In genomic region chr18:23133860-23134779, GRCh38 we compare ENCODE assay signal across 1 cellular context.
A peak's percentile ranks its signal among the peaks of the same experiment; 100 is the strongest.
TF ChIP-seq lines count a peak whose summit lies in the region.

No MANE protein-coding gene starts in this region.

TF ChIP-seq in HEK293, 187 proteins besides CTCF, POLR2A, EP300 and RAD21 (continued from another document and continues in another):
- no peak for TF ChIP-seq ZNF341 (tag by site-specific recombination; IDR thresholded peaks at IDR 0.05; ENCODE audit: low read depth)
- TF ChIP-seq TCF7L2 (IDR thresholded peaks at IDR 0.05; ENCODE audit: borderline replicate concordance, low read depth, low read length) = no peak
- no peak for TF ChIP-seq ZNF777 (tag by site-specific recombination; IDR thresholded peaks at IDR 0.05; ENCODE audit: borderline replicate concordance)
- TF ChIP-seq ZBTB48 (tag by site-specific recombination; IDR thresholded peaks at IDR 0.05) = no peak
- TF ChIP-seq ZNF391 (tag by site-specific recombination; IDR thresholded peaks at IDR 0.05; ENCODE audit: borderline replicate concordance, low read depth) = no peak
- TF ChIP-seq, protein P1, sequence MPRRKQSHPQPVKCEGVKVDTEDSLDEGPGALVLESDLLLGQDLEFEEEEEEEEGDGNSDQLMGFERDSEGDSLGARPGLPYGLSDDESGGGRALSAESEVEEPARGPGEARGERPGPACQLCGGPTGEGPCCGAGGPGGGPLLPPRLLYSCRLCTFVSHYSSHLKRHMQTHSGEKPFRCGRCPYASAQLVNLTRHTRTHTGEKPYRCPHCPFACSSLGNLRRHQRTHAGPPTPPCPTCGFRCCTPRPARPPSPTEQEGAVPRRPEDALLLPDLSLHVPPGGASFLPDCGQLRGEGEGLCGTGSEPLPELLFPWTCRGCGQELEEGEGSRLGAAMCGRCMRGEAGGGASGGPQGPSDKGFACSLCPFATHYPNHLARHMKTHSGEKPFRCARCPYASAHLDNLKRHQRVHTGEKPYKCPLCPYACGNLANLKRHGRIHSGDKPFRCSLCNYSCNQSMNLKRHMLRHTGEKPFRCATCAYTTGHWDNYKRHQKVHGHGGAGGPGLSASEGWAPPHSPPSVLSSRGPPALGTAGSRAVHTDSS (tag by site-specific recombination; IDR thresholded peaks at IDR 0.05) = no peak
- no peak for TF ChIP-seq ZNF560 (tag by site-specific recombination; IDR thresholded peaks at IDR 0.05; ENCODE audit: borderline replicate concordance)
- no peak for TF ChIP-seq ZNF10 (tag by site-specific recombination; IDR thresholded peaks at IDR 0.05)
- no peak for TF ChIP-seq ZNF548 (tag by site-specific recombination; IDR thresholded peaks at IDR 0.05)
- TF ChIP-seq ZNF350 (tag by site-specific recombination; IDR thresholded peaks at IDR 0.05) = peak; percentile 83
- TF ChIP-seq ZNF324 (tag by site-specific recombination; IDR thresholded peaks at IDR 0.05) = no peak
- no peak for TF ChIP-seq ZNF555 (tag by site-specific recombination; conservative IDR thresholded peaks at IDR 0.05)
- no peak for TF ChIP-seq IKZF3 (tag by site-specific recombination; IDR thresholded peaks at IDR 0.05)
- TF ChIP-seq, protein P2, sequence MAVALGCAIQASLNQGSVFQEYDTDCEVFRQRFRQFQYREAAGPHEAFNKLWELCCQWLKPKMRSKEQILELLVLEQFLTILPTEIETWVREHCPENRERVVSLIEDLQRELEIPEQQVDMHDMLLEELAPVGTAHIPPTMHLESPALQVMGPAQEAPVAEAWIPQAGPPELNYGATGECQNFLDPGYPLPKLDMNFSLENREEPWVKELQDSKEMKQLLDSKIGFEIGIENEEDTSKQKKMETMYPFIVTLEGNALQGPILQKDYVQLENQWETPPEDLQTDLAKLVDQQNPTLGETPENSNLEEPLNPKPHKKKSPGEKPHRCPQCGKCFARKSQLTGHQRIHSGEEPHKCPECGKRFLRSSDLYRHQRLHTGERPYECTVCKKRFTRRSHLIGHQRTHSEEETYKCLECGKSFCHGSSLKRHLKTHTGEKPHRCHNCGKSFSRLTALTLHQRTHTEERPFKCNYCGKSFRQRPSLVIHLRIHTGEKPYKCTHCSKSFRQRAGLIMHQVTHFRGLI (tag by site-specific recombination; IDR thresholded peaks at IDR 0.05) = no peak
- no peak for TF ChIP-seq PBX3 (CRISPR knock-in tag; IDR thresholded peaks at IDR 0.05)
- no peak for TF ChIP-seq OVOL3 (tag by site-specific recombination; IDR thresholded peaks at IDR 0.05)
- TF ChIP-seq BCL11A (tag by site-specific recombination; IDR thresholded peaks at IDR 0.05; ENCODE audit: low read depth) = no peak
- TF ChIP-seq ZNF621 (tag by site-specific recombination; IDR thresholded peaks at IDR 0.05) = no peak
- TF ChIP-seq ZNF660 (tag by site-specific recombination; IDR thresholded peaks at IDR 0.05) = no peak
- no peak for TF ChIP-seq ZNF211 (tag by site-specific recombination; IDR thresholded peaks at IDR 0.05; ENCODE audit: low read depth)
- no peak for TF ChIP-seq ZNF677 (tag by site-specific recombination; IDR thresholded peaks at IDR 0.05)
- TF ChIP-seq ZNF549 (tag by site-specific recombination; IDR thresholded peaks at IDR 0.05) = no peak
- peak; percentile 95 for TF ChIP-seq PRDM10 (tag by site-specific recombination; IDR thresholded peaks at IDR 0.05)
- 0 out of 2 replicates have a peak, but pooled peaks have one; percentile 14 for TF ChIP-seq ZNF561 (tag by site-specific recombination; IDR thresholded peaks at IDR 0.05; ENCODE audit: borderline replicate concordance)
- TF ChIP-seq ZSCAN5A (tag by site-specific recombination; IDR thresholded peaks at IDR 0.05) = no peak
- no peak for TF ChIP-seq ZNF239 (tag by site-specific recombination; IDR thresholded peaks at IDR 0.05)
- TF ChIP-seq ZBTB26 (tag by site-specific recombination; optimal IDR thresholded peaks at IDR 0.05) = no peak
- TF ChIP-seq ZNF394 (tag by site-specific recombination; IDR thresholded peaks at IDR 0.05; ENCODE audit: borderline replicate concordance) = no peak
- no peak for TF ChIP-seq ZNF501 (tag by site-specific recombination; IDR thresholded peaks at IDR 0.05)
- no peak for TF ChIP-seq ZSCAN23 (tag by site-specific recombination; IDR thresholded peaks at IDR 0.05)
- peak; percentile 32; the same call in 1 of the 2 replicates for TF ChIP-seq SP2 (tag by site-specific recombination; IDR thresholded peaks at IDR 0.05)
- no peak; the same call in 1 of the 2 replicates for TF ChIP-seq ZEB2 (tag by site-specific recombination; IDR thresholded peaks at IDR 0.05)
- no peak for TF ChIP-seq ZNF311 (tag by site-specific recombination; IDR thresholded peaks at IDR 0.05; ENCODE audit: borderline replicate concordance)
- TF ChIP-seq KLF1 (tag by site-specific recombination; IDR thresholded peaks at IDR 0.05) = peak; percentile 89
- TF ChIP-seq ZFP41 (tag by site-specific recombination; IDR thresholded peaks at IDR 0.05; ENCODE audit: borderline replicate concordance) = no peak
- no peak for TF ChIP-seq ZNF112 (tag by site-specific recombination; IDR thresholded peaks at IDR 0.05)
- no peak for TF ChIP-seq ZNF433 (tag by site-specific recombination; IDR thresholded peaks at IDR 0.05; ENCODE audit: low read depth)
- TF ChIP-seq KLF8 (tag by site-specific recombination; IDR thresholded peaks at IDR 0.05) = no peak
- peak; percentile 97 for TF ChIP-seq PRDM4 (tag by site-specific recombination; IDR thresholded peaks at IDR 0.05)
- TF ChIP-seq TSHZ1 (tag by site-specific recombination; IDR thresholded peaks at IDR 0.05; ENCODE audit: borderline replicate concordance) = 0 out of 2 replicates have a peak, but pooled peaks have one; percentile 41
- TF ChIP-seq RBAK (tag by site-specific recombination; IDR thresholded peaks at IDR 0.05) = no peak
- TF ChIP-seq ZNF792 (tag by site-specific recombination; IDR thresholded peaks at IDR 0.05) = no peak
- no peak for TF ChIP-seq MYNN (tag by site-specific recombination; IDR thresholded peaks at IDR 0.05; ENCODE audit: borderline replicate concordance)
- peak; percentile 53 for TF ChIP-seq GLIS1 (tag by site-specific recombination; IDR thresholded peaks at IDR 0.05)
- no peak for TF ChIP-seq ZNF214 (tag by site-specific recombination; IDR thresholded peaks at IDR 0.05; ENCODE audit: borderline replicate concordance)
- TF ChIP-seq ZBTB8A (tag by site-specific recombination; IDR thresholded peaks at IDR 0.05) = no peak
- TF ChIP-seq, protein P3, sequence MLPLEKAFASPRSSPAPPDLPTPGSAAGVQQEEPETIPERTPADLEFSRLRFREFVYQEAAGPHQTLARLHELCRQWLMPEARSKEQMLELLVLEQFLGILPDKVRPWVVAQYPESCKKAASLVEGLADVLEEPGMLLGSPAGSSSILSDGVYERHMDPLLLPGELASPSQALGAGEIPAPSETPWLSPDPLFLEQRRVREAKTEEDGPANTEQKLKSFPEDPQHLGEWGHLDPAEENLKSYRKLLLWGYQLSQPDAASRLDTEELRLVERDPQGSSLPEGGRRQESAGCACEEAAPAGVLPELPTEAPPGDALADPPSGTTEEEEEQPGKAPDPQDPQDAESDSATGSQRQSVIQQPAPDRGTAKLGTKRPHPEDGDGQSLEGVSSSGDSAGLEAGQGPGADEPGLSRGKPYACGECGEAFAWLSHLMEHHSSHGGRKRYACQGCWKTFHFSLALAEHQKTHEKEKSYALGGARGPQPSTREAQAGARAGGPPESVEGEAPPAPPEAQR (tag by site-specific recombination; IDR thresholded peaks at IDR 0.05) = no peak
